In genomic region chr12:69475237-69475984, GRCh38 we compare ENCODE assay signal across 9 cellular contexts. TPM values are rescaled to one million over a fixed set of nuclear protein-coding genes. Genes with fewer than 3 reads are reported as not detected.
DNase-seq lines count a peak whose midpoint lies in the region; ATAC-seq and TF ChIP-seq lines count a peak whose summit lies in the region.
"Had no signal": no experiment of that assay in that cellular context is flagged by ENCODE, and none has a peak within 500 bp of the region (broad histone marks: within the 10 kb centered on the region; RNA-seq: fewer than 3 reads in every experiment).

No MANE protein-coding gene starts in this region.

- H3K4me3 ChIP-seq in dorsolateral prefrontal cortex (peak overlapping the region in 50 of 59 donors; percentile 1 to 58 (median 32)), thoracic aorta (peak overlapping the region; percentile 51)

- peaks cover 12% of the 10 kb centered on the region for H3K36me3 Mint-ChIP-seq in activated T-helper 2 cell treated with anti-CD3 and anti-CD28 coated beads, Interferon-gamma antibody, Interleukin-2, Interleukin-4, amounts not matched to agents 10 μg/mL and 5 μg/mL and 100 μg/mL, durations not matched to agents 14 hours and 24 hours and 36 hours (ENCODE audit: low read depth)

- peaks cover 36% of the 10 kb centered on the region for H3K4me1 Mint-ChIP-seq in activated T-helper 2 cell treated with anti-CD3 and anti-CD28 coated beads, Interferon-gamma antibody, Interleukin-2, Interleukin-4, amounts not matched to agents 10 μg/mL and 5 μg/mL and 100 μg/mL, durations not matched to agents 14 hours and 24 hours and 36 hours (ENCODE audit: low read depth)

- H3K4me1 ChIP-seq in thoracic aorta (ENCODE audit: control insufficient read depth in 1 of 2, low read depth in 2 of 2), result peaks cover 32 to 61% of the 10 kb centered on the region in 2 donors

- no peaks in the 10 kb centered on the region for H3K9me3 Mint-ChIP-seq in activated T-helper 2 cell treated with anti-CD3 and anti-CD28 coated beads, Interferon-gamma antibody, Interleukin-2, Interleukin-4, amounts not matched to agents 10 μg/mL and 5 μg/mL and 100 μg/mL, durations not matched to agents 14 hours and 24 hours and 36 hours
- H3K9me3 Mint-ChIP-seq: activated T-helper 1 cell treated with anti-CD3 and anti-CD28 coated beads, Interleukin-12 subunit alpha, Interleukin-12 subunit beta, Interleukin-2, Interleukin-4 antibody, amounts not matched to agents 30 ng/mL and 10 ng/mL and 1 ng/mL, durations not matched to agents 14 hours and 24 hours and 36 hours had no signal

- H3K9me3 ChIP-seq in thoracic aorta, result no peaks in the 10 kb centered on the region

- H3K4me3 Mint-ChIP-seq in activated T-helper 2 cell treated with anti-CD3 and anti-CD28 coated beads, Interferon-gamma antibody, Interleukin-2, Interleukin-4, amounts not matched to agents 10 μg/mL and 5 μg/mL and 100 μg/mL, durations not matched to agents 14 hours and 24 hours and 36 hours (ENCODE audit: low read depth), result no peak overlapping the region
- H3K4me3 Mint-ChIP-seq: activated T-helper 1 cell treated with anti-CD3 and anti-CD28 coated beads, Interleukin-12 subunit alpha, Interleukin-12 subunit beta, Interleukin-2, Interleukin-4 antibody, amounts not matched to agents 30 ng/mL and 10 ng/mL and 1 ng/mL, durations not matched to agents 14 hours and 24 hours and 36 hours had no signal

- intact Hi-C loops in dorsolateral prefrontal cortex (cut with DNase I), result no loop called here
- intact Hi-C loops in activated T-helper 2 cell treated with anti-CD3 and anti-CD28 coated beads, Interferon-gamma antibody, Interleukin-2, Interleukin-4, amounts not matched to agents 10 μg/mL and 5 μg/mL and 100 μg/mL, durations not matched to agents 14 hours and 24 hours and 36 hours (cut with micrococcal nuclease), result loop anchor here (10.0 kb wide), 1 partner anchor 259 kb away; the partner anchor contains the start of gene RAB3IP

- no peaks in the 10 kb centered on the region for H3K27me3 Mint-ChIP-seq in activated T-helper 2 cell treated with anti-CD3 and anti-CD28 coated beads, Interferon-gamma antibody, Interleukin-2, Interleukin-4, amounts not matched to agents 10 μg/mL and 5 μg/mL and 100 μg/mL, durations not matched to agents 14 hours and 24 hours and 36 hours (ENCODE audit: low read depth)

- H3K27ac ChIP-seq in dorsolateral prefrontal cortex, result peak overlapping the region in 58 of 59 donors; percentile 30 to 89 (median 70)
- H3K27ac ChIP-seq in thoracic aorta, result peak overlapping the region; percentile 40 to 54

- no peak for ATAC-seq in thoracic aorta (ENCODE audit: insufficient number of reproducible peaks, low FRiP score, low read depth)
- no peak for ATAC-seq in HG03108 (IDR thresholded peaks at IDR 0.05; ENCODE audit: unreplicated experiment)

- no peaks in the 10 kb centered on the region for H3K36me3 ChIP-seq in thoracic aorta

- TF ChIP-seq CTCF in dorsolateral prefrontal cortex (IDR thresholded peaks at IDR 0.05 in 54 of 56, conservative IDR thresholded peaks at IDR 0.05 in 2 of 56; ENCODE audit: low read depth in 1 of 56, partially characterized antibody in 56 of 56), result no peak
- TF ChIP-seq CTCF in thoracic aorta (IDR thresholded peaks at IDR 0.05), result no peak

- H3K27ac Mint-ChIP-seq in activated T-helper 2 cell treated with anti-CD3 and anti-CD28 coated beads, Interferon-gamma antibody, Interleukin-2, Interleukin-4, amounts not matched to agents 10 μg/mL and 5 μg/mL and 100 μg/mL, durations not matched to agents 14 hours and 24 hours and 36 hours, result no peak overlapping the region
- H3K27ac Mint-ChIP-seq: activated T-helper 1 cell treated with anti-CD3 and anti-CD28 coated beads, Interleukin-12 subunit alpha, Interleukin-12 subunit beta, Interleukin-2, Interleukin-4 antibody, amounts not matched to agents 30 ng/mL and 10 ng/mL and 1 ng/mL, durations not matched to agents 14 hours and 24 hours and 36 hours had no signal

- DNase-seq in LHCN-M2 (ENCODE audit: low read depth) (peak; percentile 56), dorsolateral prefrontal cortex (no peak), lung microvascular endothelial cell (ENCODE audit: low read depth in 2 of 2) (peak; percentile 38 to 68), thoracic aorta (ENCODE audit: low spot score) (no peak), NCI-H187 treated with DMSO at 0.1 percent for 48 hours (lab: John Stamatoyannopoulos, UW) (no peak), RPMI8226 (no peak)
- no peak for DNase-seq in activated T-helper 2 cell treated with anti-CD3 and anti-CD28 coated beads, Interferon-gamma antibody, Interleukin-2, Interleukin-4, amounts not matched to agents 10 μg/mL and 5 μg/mL and 100 μg/mL, durations not matched to agents 14 hours and 24 hours and 36 hours (ENCODE audit: low spot score)

- H3K27me3 ChIP-seq in dorsolateral prefrontal cortex, result no peaks in the 10 kb centered on the region
- H3K27me3 ChIP-seq in thoracic aorta (replicated peaks; ENCODE audit: insufficient read depth), result no peaks in the 10 kb centered on the region

RNA-seq across cellular contexts. Expression of gene FRS2, which starts 5.2 kb away (rescaled TPM):
- total RNA-seq in LHCN-M2 (2014; rRNA removed) (39.4 and 47.1 TPM in 2 replicates), dorsolateral prefrontal cortex (10 to 100 TPM; 41.5 to 87.4 (median 58.7) TPM), lung microvascular endothelial cell (14.6 and 22.4 TPM in 2 replicates), thoracic aorta (10 to 100 TPM; 29.8 to 72.3 TPM)
- 7.4 TPM for polyA plus RNA-seq in LHCN-M2 (2012)
- 10.8 and 11.4 TPM in 2 replicates for total RNA-seq in activated T-helper 2 cell treated with anti-CD3 and anti-CD28 coated beads, Interferon-gamma antibody, Interleukin-2, Interleukin-4, amounts not matched to agents 10 μg/mL and 5 μg/mL and 100 μg/mL, durations not matched to agents 14 hours and 24 hours and 36 hours

Comparison
In these comparisons a context has a peak if more than half of its experiments do, and no peak if none do; other contexts are left out.
1. DNase-seq: peak in LHCN-M2 (single experiment) and lung microvascular endothelial cell (2 of 2); none in dorsolateral prefrontal cortex (0 of 10), thoracic aorta (single experiment), activated T-helper 2 cell treated with anti-CD3 and anti-CD28 coated beads, Interferon-gamma antibody, Interleukin-2, Interleukin-4, amounts not matched to agents 10 μg/mL and 5 μg/mL and 100 μg/mL, durations not matched to agents 14 hours and 24 hours and 36 hours (single experiment), NCI-H187 treated with DMSO at 0.1 percent for 48 hours (single experiment) and RPMI8226 (single experiment).